In the genomic region with DNA sequence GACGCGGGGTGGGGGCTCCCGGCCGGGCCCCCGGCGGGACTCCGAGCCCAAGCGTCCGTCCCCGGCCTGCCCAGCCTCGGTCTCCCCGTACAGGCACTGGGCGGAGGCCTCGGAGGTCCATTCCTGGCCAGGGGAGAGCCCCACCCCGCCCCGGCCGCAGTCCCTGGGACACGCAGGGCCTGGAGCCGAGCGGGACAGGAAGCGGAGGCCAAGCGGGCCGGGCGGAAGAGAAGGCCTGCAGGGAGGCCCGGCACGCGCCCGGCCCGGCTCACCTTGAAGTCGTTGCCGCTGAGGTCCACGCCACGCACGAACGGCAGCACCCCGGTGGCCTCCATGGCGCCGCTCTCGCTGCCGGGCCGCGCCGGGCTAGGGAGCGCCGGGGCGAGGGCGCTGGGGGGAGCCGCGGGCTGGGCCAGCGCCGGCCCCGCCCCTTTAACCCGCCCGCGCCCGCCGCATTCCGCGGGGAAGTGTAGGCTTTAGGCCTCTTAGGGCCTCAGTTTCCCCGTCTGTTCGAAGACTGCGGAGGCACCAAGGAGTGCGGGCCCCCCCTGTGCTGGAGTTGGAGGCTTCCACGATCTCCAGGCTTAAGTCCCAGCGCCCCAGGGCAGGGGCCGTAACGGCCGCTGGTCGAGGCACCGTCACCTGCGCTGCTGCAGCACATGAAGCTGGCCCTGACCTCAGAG, we compare ENCODE assay signal across 8 cellular contexts. TPM values are rescaled to one million over a fixed set of nuclear protein-coding genes. Genes with fewer than 3 reads are reported as not detected.
DNase-seq lines count a peak whose midpoint lies in the region; ATAC-seq, FAIRE-seq and TF ChIP-seq lines count a peak whose summit lies in the region.

FLII (minus strand) TSS at position 383 of the 683 bp plus-strand sequence; CDS start at position 335, 48 bp downstream.

- no peaks in the 10 kb centered on the region for H3K27me3 Mint-ChIP-seq in astrocyte (ENCODE audit: low read depth, unreplicated experiment)
- H3K27me3 Mint-ChIP-seq in progenitor cell of endocrine pancreas, result no peaks in the 10 kb centered on the region

- peaks cover 12% of the 10 kb centered on the region for H3K36me3 ChIP-seq in astrocyte (ENCODE audit: insufficient read depth, low read length)

- peaks cover 53% of the 10 kb centered on the region for H4K20me1 ChIP-seq in astrocyte (ENCODE audit: insufficient read depth, low read length)

- H3K4me1 Mint-ChIP-seq in astrocyte (ENCODE audit: low read depth, unreplicated experiment) (peaks cover 21% of the 10 kb centered on the region), progenitor cell of endocrine pancreas (ENCODE audit: low read depth) (peaks cover 18% of the 10 kb centered on the region)

- H3K9me3 Mint-ChIP-seq in astrocyte (ENCODE audit: unreplicated experiment) (no peaks in the 10 kb centered on the region), progenitor cell of endocrine pancreas (ENCODE audit: low read depth) (no peaks in the 10 kb centered on the region)

- peak within 1 kb of the TSS; percentile 97 for H3K27ac Mint-ChIP-seq in astrocyte (ENCODE audit: unreplicated experiment)
- peak within 1 kb of the TSS; percentile 99 for H3K27ac Mint-ChIP-seq in progenitor cell of endocrine pancreas

- H3K79me2 ChIP-seq in astrocyte (ENCODE audit: insufficient read depth, low read length), result peaks cover 62% of the 10 kb centered on the region

- WGBS in right cardiac atrium, result under 1% methylated on average over 71 of the region's 71 CpGs

- TF ChIP-seq CTCF in astrocyte (IDR thresholded peaks at IDR 0.05; ENCODE audit: insufficient read depth, low read depth, low read length), result no peak
- no peak for TF ChIP-seq CTCF in progenitor cell of endocrine pancreas (IDR thresholded peaks at IDR 0.05; ENCODE audit: unreplicated experiment)

- ATAC-seq in GM18498 (IDR thresholded peaks at IDR 0.05; ENCODE audit: unreplicated experiment) (peak; percentile 42), HG03432 (IDR thresholded peaks at IDR 0.05; ENCODE audit: unreplicated experiment) (peak; percentile 26), right cardiac atrium (peak; percentile 71 to 73), HG03520 (IDR thresholded peaks at IDR 0.05; ENCODE audit: unreplicated experiment) (no peak)

- peak within 1 kb of the TSS; percentile 90 for H3K27ac ChIP-seq in astrocyte (ENCODE audit: low read depth, low read length)
- H3K27ac ChIP-seq in right cardiac atrium (ENCODE audit: low read length), result peak within 1 kb of the TSS; percentile 76

- peak within 1 kb of the TSS; percentile 95 for H3K9ac ChIP-seq in astrocyte (ENCODE audit: low read length)

- FAIRE-seq in astrocyte (lab: Jason Lieb, UNC), result no peak

- H3K27me3 ChIP-seq in astrocyte (ENCODE audit: insufficient read depth, low read length), result no peaks in the 10 kb centered on the region
- H3K27me3 ChIP-seq in right cardiac atrium (ENCODE audit: control insufficient read depth, insufficient read depth), result no peaks in the 10 kb centered on the region

- intact Hi-C loops in right cardiac atrium (cut with DNase I), result no loop called here

- DNase-seq in T-helper 2 cell (peak in 4 of 5 experiments; percentile 37 to 65 (median 46)), astrocyte (ENCODE audit: low read depth) (peak; percentile 23), right cardiac atrium (peak in 2 of 3 donors; percentile 82 to 83), progenitor cell of endocrine pancreas (ENCODE audit: low spot score, unreplicated experiment) (peak; percentile 38), NCI-H526 treated with DMSO at 0.1 percent for 48 hours (lab: John Stamatoyannopoulos, UW) (no peak)

- no peaks in the 10 kb centered on the region for H3K9me3 ChIP-seq in astrocyte (ENCODE audit: insufficient read depth, low read depth, low read length)
- H3K9me3 ChIP-seq in right cardiac atrium (ENCODE audit: control insufficient read depth, low read length), result no peaks in the 10 kb centered on the region

- H3K4me3 ChIP-seq in astrocyte (ENCODE audit: insufficient read depth, low read depth, low read length) (peak within 1 kb of the TSS; percentile 84), right cardiac atrium (ENCODE audit: low read length) (peak within 1 kb of the TSS; percentile 71)

- H3K4me1 ChIP-seq in astrocyte (ENCODE audit: insufficient read depth, low read length) (peaks cover 26% of the 10 kb centered on the region), right cardiac atrium (ENCODE audit: control insufficient read depth, insufficient read depth, low read length) (peaks cover 14% of the 10 kb centered on the region)

- H3K4me2 ChIP-seq in astrocyte (ENCODE audit: low read length), result peak within 1 kb of the TSS; percentile 92

- H3K36me3 Mint-ChIP-seq in astrocyte (ENCODE audit: low read depth, unreplicated experiment) (peaks cover 5% of the 10 kb centered on the region), progenitor cell of endocrine pancreas (ENCODE audit: insufficient read depth) (peaks cover 3% of the 10 kb centered on the region)

- H2AFZ ChIP-seq in astrocyte (ENCODE audit: low read depth, low read length), result peak within 1 kb of the TSS; percentile 90

- H3K4me3 Mint-ChIP-seq in astrocyte (ENCODE audit: unreplicated experiment), result peak within 1 kb of the TSS; percentile 98
- H3K4me3 Mint-ChIP-seq in progenitor cell of endocrine pancreas (ENCODE audit: low read depth), result peak within 1 kb of the TSS; percentile 93

RNA-seq across cellular contexts. Expression of gene FLII, which starts in this region (rescaled TPM):
- total RNA-seq in astrocyte, result 227 and 257 TPM in 2 replicates
- 100 to 1,000 TPM; 176 to 217 (median 194) TPM for total RNA-seq in right cardiac atrium
- polyA plus RNA-seq in right cardiac atrium, result 166 TPM
- total RNA-seq in progenitor cell of endocrine pancreas, result 256 and 260 TPM in 2 replicates
